Comparison of ENCODE assay signal across 1 cellular context in the genomic region with DNA sequence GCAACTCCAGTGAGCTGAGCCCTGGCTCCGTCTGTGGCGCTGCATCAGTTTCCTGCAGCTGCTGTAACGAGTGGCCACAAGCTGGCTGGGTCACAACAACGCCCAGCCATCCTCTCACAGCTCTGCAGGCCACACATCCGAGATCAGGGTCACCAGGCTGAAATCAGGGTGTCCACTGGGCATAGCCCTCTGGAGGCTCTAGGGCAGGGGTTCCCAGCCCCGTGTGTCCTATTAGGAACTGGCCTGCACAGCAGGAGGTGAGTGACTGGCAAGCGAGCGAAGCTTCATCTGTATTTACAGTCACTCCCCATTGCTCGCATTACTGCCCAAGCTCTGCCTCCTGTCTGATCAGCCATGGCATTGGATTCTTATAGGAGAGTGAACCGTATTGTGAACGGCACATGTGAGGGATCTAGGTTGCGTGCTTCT.
TF ChIP-seq lines count a peak whose summit lies in the region.

No MANE protein-coding gene starts in this region.

TF ChIP-seq in HepG2, 621 proteins besides CTCF, POLR2A, EP300 and RAD21 (continued from another document):
- TF ChIP-seq, protein P1, sequence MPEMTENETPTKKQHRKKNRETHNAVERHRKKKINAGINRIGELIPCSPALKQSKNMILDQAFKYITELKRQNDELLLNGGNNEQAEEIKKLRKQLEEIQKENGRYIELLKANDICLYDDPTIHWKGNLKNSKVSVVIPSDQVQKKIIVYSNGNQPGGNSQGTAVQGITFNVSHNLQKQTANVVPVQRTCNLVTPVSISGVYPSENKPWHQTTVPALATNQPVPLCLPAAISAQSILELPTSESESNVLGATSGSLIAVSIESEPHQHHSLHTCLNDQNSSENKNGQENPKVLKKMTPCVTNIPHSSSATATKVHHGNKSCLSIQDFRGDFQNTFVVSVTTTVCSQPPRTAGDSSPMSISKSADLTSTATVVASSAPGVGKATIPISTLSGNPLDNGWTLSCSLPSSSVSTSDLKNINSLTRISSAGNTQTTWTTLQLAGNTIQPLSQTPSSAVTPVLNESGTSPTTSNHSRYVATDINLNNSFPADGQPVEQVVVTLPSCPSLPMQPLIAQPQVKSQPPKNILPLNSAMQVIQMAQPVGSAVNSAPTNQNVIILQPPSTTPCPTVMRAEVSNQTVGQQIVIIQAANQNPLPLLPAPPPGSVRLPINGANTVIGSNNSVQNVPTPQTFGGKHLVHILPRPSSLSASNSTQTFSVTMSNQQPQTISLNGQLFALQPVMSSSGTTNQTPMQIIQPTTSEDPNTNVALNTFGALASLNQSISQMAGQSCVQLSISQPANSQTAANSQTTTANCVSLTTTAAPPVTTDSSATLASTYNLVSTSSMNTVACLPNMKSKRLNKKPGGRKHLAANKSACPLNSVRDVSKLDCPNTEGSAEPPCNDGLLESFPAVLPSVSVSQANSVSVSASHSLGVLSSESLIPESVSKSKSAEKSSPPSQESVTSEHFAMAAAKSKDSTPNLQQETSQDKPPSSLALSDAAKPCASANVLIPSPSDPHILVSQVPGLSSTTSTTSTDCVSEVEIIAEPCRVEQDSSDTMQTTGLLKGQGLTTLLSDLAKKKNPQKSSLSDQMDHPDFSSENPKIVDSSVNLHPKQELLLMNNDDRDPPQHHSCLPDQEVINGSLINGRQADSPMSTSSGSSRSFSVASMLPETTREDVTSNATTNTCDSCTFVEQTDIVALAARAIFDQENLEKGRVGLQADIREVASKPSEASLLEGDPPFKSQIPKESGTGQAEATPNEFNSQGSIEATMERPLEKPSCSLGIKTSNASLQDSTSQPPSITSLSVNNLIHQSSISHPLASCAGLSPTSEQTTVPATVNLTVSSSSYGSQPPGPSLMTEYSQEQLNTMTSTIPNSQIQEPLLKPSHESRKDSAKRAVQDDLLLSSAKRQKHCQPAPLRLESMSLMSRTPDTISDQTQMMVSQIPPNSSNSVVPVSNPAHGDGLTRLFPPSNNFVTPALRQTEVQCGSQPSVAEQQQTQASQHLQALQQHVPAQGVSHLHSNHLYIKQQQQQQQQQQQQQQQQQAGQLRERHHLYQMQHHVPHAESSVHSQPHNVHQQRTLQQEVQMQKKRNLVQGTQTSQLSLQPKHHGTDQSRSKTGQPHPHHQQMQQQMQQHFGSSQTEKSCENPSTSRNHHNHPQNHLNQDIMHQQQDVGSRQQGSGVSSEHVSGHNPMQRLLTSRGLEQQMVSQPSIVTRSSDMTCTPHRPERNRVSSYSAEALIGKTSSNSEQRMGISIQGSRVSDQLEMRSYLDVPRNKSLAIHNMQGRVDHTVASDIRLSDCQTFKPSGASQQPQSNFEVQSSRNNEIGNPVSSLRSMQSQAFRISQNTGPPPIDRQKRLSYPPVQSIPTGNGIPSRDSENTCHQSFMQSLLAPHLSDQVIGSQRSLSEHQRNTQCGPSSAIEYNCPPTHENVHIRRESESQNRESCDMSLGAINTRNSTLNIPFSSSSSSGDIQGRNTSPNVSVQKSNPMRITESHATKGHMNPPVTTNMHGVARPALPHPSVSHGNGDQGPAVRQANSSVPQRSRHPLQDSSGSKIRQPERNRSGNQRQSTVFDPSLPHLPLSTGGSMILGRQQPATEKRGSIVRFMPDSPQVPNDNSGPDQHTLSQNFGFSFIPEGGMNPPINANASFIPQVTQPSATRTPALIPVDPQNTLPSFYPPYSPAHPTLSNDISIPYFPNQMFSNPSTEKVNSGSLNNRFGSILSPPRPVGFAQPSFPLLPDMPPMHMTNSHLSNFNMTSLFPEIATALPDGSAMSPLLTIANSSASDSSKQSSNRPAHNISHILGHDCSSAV (CRISPR knock-in tag; IDR thresholded peaks at IDR 0.05; ENCODE audit: borderline replicate concordance), result no peak
- TF ChIP-seq, protein P2, sequence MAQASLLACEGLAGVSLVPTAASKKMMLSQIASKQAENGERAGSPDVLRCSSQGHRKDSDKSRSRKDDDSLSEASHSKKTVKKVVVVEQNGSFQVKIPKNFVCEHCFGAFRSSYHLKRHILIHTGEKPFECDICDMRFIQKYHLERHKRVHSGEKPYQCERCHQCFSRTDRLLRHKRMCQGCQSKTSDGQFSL (CRISPR knock-in tag; IDR thresholded peaks at IDR 0.05), result no peak
- no peak for TF ChIP-seq ZNF672 (CRISPR knock-in tag; IDR thresholded peaks at IDR 0.05)
- TF ChIP-seq ZIK1 (CRISPR knock-in tag; IDR thresholded peaks at IDR 0.05; ENCODE audit: borderline replicate concordance, low read depth), result no peak
